Comparison of ENCODE assay signal across 2 cellular contexts in the genomic region with DNA sequence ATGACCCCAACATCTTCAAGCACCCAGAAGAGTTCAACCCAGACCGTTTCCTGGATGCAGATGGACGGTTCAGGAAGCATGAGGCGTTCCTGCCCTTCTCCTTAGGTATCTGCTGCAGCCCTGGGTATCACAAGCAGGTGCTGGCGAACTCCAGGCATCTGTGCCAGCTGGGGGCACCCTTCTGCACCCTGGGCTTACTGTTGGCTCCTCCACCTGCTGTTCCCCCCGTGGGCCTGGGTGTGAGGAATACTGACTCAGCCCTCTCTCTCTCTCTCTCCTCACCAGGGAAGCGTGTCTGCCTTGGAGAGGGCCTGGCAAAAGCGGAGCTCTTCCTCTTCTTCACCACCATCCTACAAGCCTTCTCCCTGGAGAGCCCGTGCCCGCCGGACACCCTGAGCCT.
TF ChIP-seq lines count a peak whose summit lies in the region.

No MANE protein-coding gene starts in this region.

TF ChIP-seq in HCT116, 20 proteins besides CTCF, POLR2A, EP300 and RAD21 (continued from another document):
- TF ChIP-seq, protein P1, sequence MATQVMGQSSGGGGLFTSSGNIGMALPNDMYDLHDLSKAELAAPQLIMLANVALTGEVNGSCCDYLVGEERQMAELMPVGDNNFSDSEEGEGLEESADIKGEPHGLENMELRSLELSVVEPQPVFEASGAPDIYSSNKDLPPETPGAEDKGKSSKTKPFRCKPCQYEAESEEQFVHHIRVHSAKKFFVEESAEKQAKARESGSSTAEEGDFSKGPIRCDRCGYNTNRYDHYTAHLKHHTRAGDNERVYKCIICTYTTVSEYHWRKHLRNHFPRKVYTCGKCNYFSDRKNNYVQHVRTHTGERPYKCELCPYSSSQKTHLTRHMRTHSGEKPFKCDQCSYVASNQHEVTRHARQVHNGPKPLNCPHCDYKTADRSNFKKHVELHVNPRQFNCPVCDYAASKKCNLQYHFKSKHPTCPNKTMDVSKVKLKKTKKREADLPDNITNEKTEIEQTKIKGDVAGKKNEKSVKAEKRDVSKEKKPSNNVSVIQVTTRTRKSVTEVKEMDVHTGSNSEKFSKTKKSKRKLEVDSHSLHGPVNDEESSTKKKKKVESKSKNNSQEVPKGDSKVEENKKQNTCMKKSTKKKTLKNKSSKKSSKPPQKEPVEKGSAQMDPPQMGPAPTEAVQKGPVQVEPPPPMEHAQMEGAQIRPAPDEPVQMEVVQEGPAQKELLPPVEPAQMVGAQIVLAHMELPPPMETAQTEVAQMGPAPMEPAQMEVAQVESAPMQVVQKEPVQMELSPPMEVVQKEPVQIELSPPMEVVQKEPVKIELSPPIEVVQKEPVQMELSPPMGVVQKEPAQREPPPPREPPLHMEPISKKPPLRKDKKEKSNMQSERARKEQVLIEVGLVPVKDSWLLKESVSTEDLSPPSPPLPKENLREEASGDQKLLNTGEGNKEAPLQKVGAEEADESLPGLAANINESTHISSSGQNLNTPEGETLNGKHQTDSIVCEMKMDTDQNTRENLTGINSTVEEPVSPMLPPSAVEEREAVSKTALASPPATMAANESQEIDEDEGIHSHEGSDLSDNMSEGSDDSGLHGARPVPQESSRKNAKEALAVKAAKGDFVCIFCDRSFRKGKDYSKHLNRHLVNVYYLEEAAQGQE (IDR thresholded peaks at IDR 0.05; ENCODE audit: low read depth) = no peak
- TF ChIP-seq CEBPB (IDR thresholded peaks at IDR 0.05; ENCODE audit: low read depth) = no peak
TF ChIP-seq in HCT116: peak in this region for 1.

TF ChIP-seq in SK-N-SH treated with all-trans-retinoic acid at 6 μM for 48 hours, 23 proteins besides CTCF, POLR2A, EP300 and RAD21 (continued from another document):
- TF ChIP-seq, protein P2, sequence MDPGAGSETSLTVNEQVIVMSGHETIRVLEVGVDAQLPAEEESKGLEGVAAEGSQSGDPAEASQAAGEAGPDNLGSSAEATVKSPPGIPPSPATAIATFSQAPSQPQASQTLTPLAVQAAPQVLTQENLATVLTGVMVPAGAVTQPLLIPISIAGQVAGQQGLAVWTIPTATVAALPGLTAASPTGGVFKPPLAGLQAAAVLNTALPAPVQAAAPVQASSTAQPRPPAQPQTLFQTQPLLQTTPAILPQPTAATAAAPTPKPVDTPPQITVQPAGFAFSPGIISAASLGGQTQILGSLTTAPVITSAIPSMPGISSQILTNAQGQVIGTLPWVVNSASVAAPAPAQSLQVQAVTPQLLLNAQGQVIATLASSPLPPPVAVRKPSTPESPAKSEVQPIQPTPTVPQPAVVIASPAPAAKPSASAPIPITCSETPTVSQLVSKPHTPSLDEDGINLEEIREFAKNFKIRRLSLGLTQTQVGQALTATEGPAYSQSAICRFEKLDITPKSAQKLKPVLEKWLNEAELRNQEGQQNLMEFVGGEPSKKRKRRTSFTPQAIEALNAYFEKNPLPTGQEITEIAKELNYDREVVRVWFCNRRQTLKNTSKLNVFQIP (CRISPR knock-in tag; IDR thresholded peaks at IDR 0.05; ENCODE audit: borderline replicate concordance, low read depth) = no peak
- no peak for TF ChIP-seq ZNF565 (CRISPR knock-in tag; conservative IDR thresholded peaks at IDR 0.05; ENCODE audit: low read depth)
- TF ChIP-seq ISL1 (CRISPR knock-in tag; IDR thresholded peaks at IDR 0.05) = no peak
- no peak for TF ChIP-seq BACH2 (CRISPR knock-in tag; IDR thresholded peaks at IDR 0.05; ENCODE audit: borderline replicate concordance)
- no peak for TF ChIP-seq TOX (CRISPR knock-in tag; IDR thresholded peaks at IDR 0.05; ENCODE audit: borderline replicate concordance)
- no peak for TF ChIP-seq CSDC2 (CRISPR knock-in tag; IDR thresholded peaks at IDR 0.05)
- TF ChIP-seq SNAI2 (CRISPR knock-in tag; IDR thresholded peaks at IDR 0.05) = no peak
- no peak for TF ChIP-seq ZFP3 (CRISPR knock-in tag; IDR thresholded peaks at IDR 0.05)
- no peak for TF ChIP-seq TCF4 (CRISPR knock-in tag; IDR thresholded peaks at IDR 0.05; ENCODE audit: borderline replicate concordance)
- TF ChIP-seq, protein P3, sequence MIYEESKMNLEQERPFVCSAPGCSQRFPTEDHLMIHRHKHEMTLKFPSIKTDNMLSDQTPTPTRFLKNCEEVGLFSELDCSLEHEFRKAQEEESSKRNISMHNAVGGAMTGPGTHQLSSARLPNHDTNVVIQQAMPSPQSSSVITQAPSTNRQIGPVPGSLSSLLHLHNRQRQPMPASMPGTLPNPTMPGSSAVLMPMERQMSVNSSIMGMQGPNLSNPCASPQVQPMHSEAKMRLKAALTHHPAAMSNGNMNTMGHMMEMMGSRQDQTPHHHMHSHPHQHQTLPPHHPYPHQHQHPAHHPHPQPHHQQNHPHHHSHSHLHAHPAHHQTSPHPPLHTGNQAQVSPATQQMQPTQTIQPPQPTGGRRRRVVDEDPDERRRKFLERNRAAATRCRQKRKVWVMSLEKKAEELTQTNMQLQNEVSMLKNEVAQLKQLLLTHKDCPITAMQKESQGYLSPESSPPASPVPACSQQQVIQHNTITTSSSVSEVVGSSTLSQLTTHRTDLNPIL (CRISPR knock-in tag; IDR thresholded peaks at IDR 0.05; ENCODE audit: low read depth) = no peak
- TF ChIP-seq ZNF70 (CRISPR knock-in tag; IDR thresholded peaks at IDR 0.05) = no peak
- TF ChIP-seq, protein P4, sequence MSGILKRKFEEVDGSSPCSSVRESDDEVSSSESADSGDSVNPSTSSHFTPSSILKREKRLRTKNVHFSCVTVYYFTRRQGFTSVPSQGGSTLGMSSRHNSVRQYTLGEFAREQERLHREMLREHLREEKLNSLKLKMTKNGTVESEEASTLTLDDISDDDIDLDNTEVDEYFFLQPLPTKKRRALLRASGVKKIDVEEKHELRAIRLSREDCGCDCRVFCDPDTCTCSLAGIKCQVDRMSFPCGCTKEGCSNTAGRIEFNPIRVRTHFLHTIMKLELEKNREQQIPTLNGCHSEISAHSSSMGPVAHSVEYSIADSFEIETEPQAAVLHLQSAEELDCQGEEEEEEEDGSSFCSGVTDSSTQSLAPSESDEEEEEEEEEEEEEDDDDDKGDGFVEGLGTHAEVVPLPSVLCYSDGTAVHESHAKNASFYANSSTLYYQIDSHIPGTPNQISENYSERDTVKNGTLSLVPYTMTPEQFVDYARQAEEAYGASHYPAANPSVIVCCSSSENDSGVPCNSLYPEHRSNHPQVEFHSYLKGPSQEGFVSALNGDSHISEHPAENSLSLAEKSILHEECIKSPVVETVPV (CRISPR knock-in tag; IDR thresholded peaks at IDR 0.05) = no peak
